ENCODE assay signal across 13 cellular contexts in genomic region chr7:50315193-50315592, GRCh38. TPM values are rescaled to one million over a fixed set of nuclear protein-coding genes. Genes with fewer than 3 reads are reported as not detected.
DNase-seq lines count a peak whose midpoint lies in the region; ATAC-seq and TF ChIP-seq lines count a peak whose summit lies in the region.
"Had no signal": no experiment of that assay in that cellular context is flagged by ENCODE, and none has a peak within 500 bp of the region (broad histone marks: within the 10 kb centered on the region; RNA-seq: fewer than 3 reads in every experiment).

No MANE protein-coding gene starts in this region.

- peak overlapping the region; percentile 93 for H3K27ac ChIP-seq in CD4-positive, alpha-beta T cell (ENCODE audit: low read depth, low read length)
- H3K27ac ChIP-seq in Karpas-422 (ENCODE audit: low read length): peak overlapping the region; percentile 67

- peaks cover 99% of the 10 kb centered on the region for H3K79me2 ChIP-seq in Karpas-422 (ENCODE audit: low read length)

- no peak for ATAC-seq in CD4-positive, alpha-beta T cell (ENCODE audit: poor library complexity)
- no peak for ATAC-seq in activated naive CD8-positive, alpha-beta T cell treated with anti-CD3 and anti-CD28 coated beads, Interleukin-2, amount 10 ng/mL, durations not matched to agents 7 days and 5 days (ENCODE audit: low read depth)
- ATAC-seq in natural killer cell treated with Interleukin-12 subunit alpha and Interleukin-12 subunit beta and Interleukin-15 and Interleukin-18, amount 100 ng/mL, for 72 hours: peak in 1 of 2 donors; percentile 16
- no peak for ATAC-seq in HG02885 (IDR thresholded peaks at IDR 0.05; ENCODE audit: poor library complexity, unreplicated experiment)
- ATAC-seq: heart left ventricle had no signal

- H3K4me2 ChIP-seq in Karpas-422 (ENCODE audit: low read depth, low read length, poor library complexity, severe bottlenecking): peak overlapping the region; percentile 58

- peaks cover 25% of the 10 kb centered on the region for H3K36me3 ChIP-seq in Karpas-422 (ENCODE audit: insufficient read depth, low read length)
- H3K36me3 ChIP-seq: right lobe of liver had no signal

- H4K20me1 ChIP-seq in Karpas-422 (ENCODE audit: insufficient read depth, low read depth, low read length): no peaks in the 10 kb centered on the region; the same call in 1 of the 2 replicates

- H2AFZ ChIP-seq in Karpas-422 (ENCODE audit: low read length): no peak overlapping the region

- no peaks in the 10 kb centered on the region for H3K9me3 Mint-ChIP-seq in CD4-positive, alpha-beta T cell
- no peaks in the 10 kb centered on the region for H3K9me3 Mint-ChIP-seq in activated naive CD8-positive, alpha-beta T cell treated with anti-CD3 and anti-CD28 coated beads, Interleukin-2, amount 10 ng/mL, durations not matched to agents 7 days and 5 days
- H3K9me3 Mint-ChIP-seq in natural killer cell treated with Interleukin-12 subunit alpha and Interleukin-12 subunit beta and Interleukin-15 and Interleukin-18, amount 100 ng/mL, for 72 hours: no peaks in the 10 kb centered on the region

- CTCF ChIA-PET in CD4-positive, alpha-beta T cell (lab: Charles Lee): interaction anchor here (1.3 to 7.1 kb wide), 5 partner anchors 6 to 109 kb away, joined by 3 to 45 read pairs (median 6); partner anchors contain the start of gene IKZF1

- H3K4me3 Mint-ChIP-seq in CD4-positive, alpha-beta T cell: peak overlapping the region; percentile 100
- H3K4me3 Mint-ChIP-seq in activated naive CD8-positive, alpha-beta T cell treated with anti-CD3 and anti-CD28 coated beads, Interleukin-2, amount 10 ng/mL, durations not matched to agents 7 days and 5 days: peak overlapping the region; percentile 97
- peak overlapping the region; percentile 98 for H3K4me3 Mint-ChIP-seq in natural killer cell treated with Interleukin-12 subunit alpha and Interleukin-12 subunit beta and Interleukin-15 and Interleukin-18, amount 100 ng/mL, for 72 hours

- H3K9ac ChIP-seq in Karpas-422 (ENCODE audit: low read length): peak overlapping the region; percentile 64

- POLR2A ChIA-PET in CD4-positive, alpha-beta T cell (lab: Charles Lee): interaction anchor here (0.7 to 32.3 kb wide), 8 partner anchors 5 to 110 kb away, joined by 3 to 2111 read pairs (median 306); partner anchors contain the start of gene IKZF1
- POLR2A ChIA-PET in activated naive CD8-positive, alpha-beta T cell treated with anti-CD3 and anti-CD28 coated beads, Interleukin-2, amount 10 ng/mL, durations not matched to agents 7 days and 5 days (lab: Charles Lee): interaction anchor here (0.9 to 21.3 kb wide), 8 partner anchors 8 to 109 kb away, joined by 3 to 489 read pairs (median 110); partner anchors contain the start of gene IKZF1

- peaks cover 98% of the 10 kb centered on the region for H3K4me1 ChIP-seq in Karpas-422 (ENCODE audit: low read length)
- H3K4me1 ChIP-seq: right lobe of liver had no signal

- peaks cover 97% of the 10 kb centered on the region for H3K4me1 Mint-ChIP-seq in CD4-positive, alpha-beta T cell (ENCODE audit: low read depth)
- peaks cover 70% of the 10 kb centered on the region for H3K4me1 Mint-ChIP-seq in activated naive CD8-positive, alpha-beta T cell treated with anti-CD3 and anti-CD28 coated beads, Interleukin-2, amount 10 ng/mL, durations not matched to agents 7 days and 5 days
- peaks cover 80 to 96% of the 10 kb centered on the region in 2 donors for H3K4me1 Mint-ChIP-seq in natural killer cell treated with Interleukin-12 subunit alpha and Interleukin-12 subunit beta and Interleukin-15 and Interleukin-18, amount 100 ng/mL, for 72 hours (ENCODE audit: low read depth in 2 of 2)

- no peaks in the 10 kb centered on the region for H3K27me3 Mint-ChIP-seq in CD4-positive, alpha-beta T cell
- no peaks in the 10 kb centered on the region for H3K27me3 Mint-ChIP-seq in activated naive CD8-positive, alpha-beta T cell treated with anti-CD3 and anti-CD28 coated beads, Interleukin-2, amount 10 ng/mL, durations not matched to agents 7 days and 5 days
- H3K27me3 Mint-ChIP-seq in natural killer cell treated with Interleukin-12 subunit alpha and Interleukin-12 subunit beta and Interleukin-15 and Interleukin-18, amount 100 ng/mL, for 72 hours: no peaks in the 10 kb centered on the region

- no peaks in the 10 kb centered on the region for H3K9me3 ChIP-seq in CD4-positive, alpha-beta T cell (ENCODE audit: control insufficient read depth, low read length)
- H3K9me3 ChIP-seq in Karpas-422 (ENCODE audit: low read length): no peaks in the 10 kb centered on the region
- H3K9me3 ChIP-seq: heart left ventricle, right lobe of liver had no signal

- peaks cover 79% of the 10 kb centered on the region for H3K36me3 Mint-ChIP-seq in CD4-positive, alpha-beta T cell (ENCODE audit: low read depth)
- peaks cover 69% of the 10 kb centered on the region for H3K36me3 Mint-ChIP-seq in activated naive CD8-positive, alpha-beta T cell treated with anti-CD3 and anti-CD28 coated beads, Interleukin-2, amount 10 ng/mL, durations not matched to agents 7 days and 5 days
- peaks cover 35% of the 10 kb centered on the region for H3K36me3 Mint-ChIP-seq in natural killer cell treated with Interleukin-12 subunit alpha and Interleukin-12 subunit beta and Interleukin-15 and Interleukin-18, amount 100 ng/mL, for 72 hours

- no peak overlapping the region for H3K27ac Mint-ChIP-seq in CD4-positive, alpha-beta T cell
- H3K27ac Mint-ChIP-seq in activated naive CD8-positive, alpha-beta T cell treated with anti-CD3 and anti-CD28 coated beads, Interleukin-2, amount 10 ng/mL, durations not matched to agents 7 days and 5 days: peak overlapping the region; percentile 97
- H3K27ac Mint-ChIP-seq in natural killer cell treated with Interleukin-12 subunit alpha and Interleukin-12 subunit beta and Interleukin-15 and Interleukin-18, amount 100 ng/mL, for 72 hours: peak overlapping the region in 1 of 2 donors; percentile 90

- intact Hi-C loops in CD4-positive, alpha-beta T cell (cut with DNase I, micrococcal nuclease): loop anchor here in 1 of 2 experiments (1.0 kb wide), 1 partner anchor 8 kb away; no protein-coding TSS in a partner anchor

- H3K9me2 ChIP-seq in Karpas-422 (replicated peaks; ENCODE audit: insufficient read depth, low read length): no peaks in the 10 kb centered on the region

- DNase-seq in CD4-positive, alpha-beta T cell: peak in 1 of 10 experiments; percentile 41
- DNase-seq in Karpas-422: no peak
- DNase-seq in activated naive CD8-positive, alpha-beta T cell treated with anti-CD3 and anti-CD28 coated beads, Interleukin-2, amount 10 ng/mL, durations not matched to agents 7 days and 5 days: no peak
- DNase-seq in natural killer cell treated with Interleukin-12 subunit alpha and Interleukin-12 subunit beta and Interleukin-15 and Interleukin-18, amount 100 ng/mL, for 72 hours (ENCODE audit: low spot score): no peak
- DNase-seq in GM03348 (ENCODE audit: low spot score): no peak
- no peak for DNase-seq in GM20000 (ENCODE audit: low spot score)
- DNase-seq in NCI-H748 treated with DMSO at 0.1 percent for 48 hours (lab: John Stamatoyannopoulos, UW): no peak
- DNase-seq: activated CD4-positive, alpha-beta T cell treated with anti-CD3 and anti-CD28 coated beads for 4 hours; mesenchymal stem cell; right lobe of liver had no signal

- no peaks in the 10 kb centered on the region for H3K27me3 ChIP-seq in CD4-positive, alpha-beta T cell (ENCODE audit: control insufficient read depth, insufficient read depth, low read length)
- H3K27me3 ChIP-seq in Karpas-422 (ENCODE audit: low read length): no peaks in the 10 kb centered on the region
- H3K27me3 ChIP-seq: right lobe of liver had no signal

- TF ChIP-seq CTCF in CD4-positive, alpha-beta T cell (IDR thresholded peaks at IDR 0.05): no peak
- no peak for TF ChIP-seq CTCF in GM20000 (IDR thresholded peaks at IDR 0.05; ENCODE audit: extremely low read depth, missing control alignments)

- peak overlapping the region; percentile 51 for H3K4me3 ChIP-seq in Karpas-422 (ENCODE audit: low read length)
- H3K4me3 ChIP-seq: right lobe of liver had no signal

RNA-seq across cellular contexts. Expression of gene IKZF1, which starts 10.7 kb away (rescaled TPM):
- total RNA-seq in CD4-positive, alpha-beta T cell: 100 to 1,000 TPM; 297 to 300 TPM
- total RNA-seq in Karpas-422 (2014; rRNA removed; shearing (Covaris generic); ENCODE audit: low replicate concordance): 117 and 118 TPM in 2 replicates
- 100 to 1,000 TPM; 383 to 410 TPM for total RNA-seq in activated naive CD8-positive, alpha-beta T cell treated with anti-CD3 and anti-CD28 coated beads, Interleukin-2, amount 10 ng/mL, durations not matched to agents 7 days and 5 days
- 100 to 1,000 TPM; 290 to 416 TPM for total RNA-seq in natural killer cell treated with Interleukin-12 subunit alpha and Interleukin-12 subunit beta and Interleukin-15 and Interleukin-18, amount 100 ng/mL, for 72 hours
- total RNA-seq: SK-MEL-5 had no signal
